In the genomic region with DNA sequence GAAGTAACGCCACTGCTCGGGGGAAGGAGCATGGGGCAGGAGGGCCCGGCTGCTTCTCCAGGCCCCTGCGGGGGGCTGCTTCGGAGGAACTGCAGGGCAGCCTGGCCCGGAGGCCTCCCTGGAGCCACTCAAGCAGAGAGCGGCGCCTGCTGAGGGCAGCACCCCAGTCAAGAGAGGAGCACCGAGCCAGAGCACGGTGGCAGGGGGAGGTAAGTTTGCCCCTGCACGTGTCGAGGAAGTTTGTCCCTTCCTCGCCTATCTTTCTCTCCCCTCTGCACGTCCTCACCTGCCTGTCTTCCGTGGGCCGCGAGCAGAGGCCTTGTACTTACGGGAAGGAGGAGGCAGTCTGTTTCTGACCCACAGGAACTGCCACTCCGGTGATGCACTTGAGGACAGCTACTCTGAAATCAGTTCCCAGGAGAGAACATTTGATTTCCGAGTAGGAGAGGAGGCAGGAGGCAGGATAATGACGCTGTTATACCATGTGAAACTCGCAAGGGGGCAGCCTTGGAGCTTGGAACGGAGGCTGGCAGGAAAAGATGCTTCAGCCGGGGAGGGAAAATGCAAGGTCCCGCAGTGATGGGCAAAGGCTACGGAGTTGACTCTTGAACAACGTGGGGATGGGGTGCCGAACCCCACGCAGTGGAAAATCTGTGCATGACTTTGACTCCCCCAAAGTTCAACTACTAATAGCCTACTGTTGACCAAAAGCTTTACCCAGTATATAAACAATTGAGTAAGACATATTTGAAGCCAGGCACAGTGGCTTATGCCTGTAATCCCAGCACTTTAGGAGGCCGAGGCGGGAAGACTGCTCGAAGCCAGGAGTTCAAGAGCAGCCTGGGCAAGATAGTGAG, we compare ENCODE assay signal across 1 cellular context.
TF ChIP-seq lines count a peak whose summit lies in the region.

No MANE protein-coding gene starts in this region.

TF ChIP-seq in K562, 482 proteins besides CTCF, POLR2A, EP300 and RAD21 (continued from another document):
- TF ChIP-seq, protein P1, sequence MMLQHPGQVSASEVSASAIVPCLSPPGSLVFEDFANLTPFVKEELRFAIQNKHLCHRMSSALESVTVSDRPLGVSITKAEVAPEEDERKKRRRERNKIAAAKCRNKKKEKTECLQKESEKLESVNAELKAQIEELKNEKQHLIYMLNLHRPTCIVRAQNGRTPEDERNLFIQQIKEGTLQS (IDR thresholded peaks at IDR 0.05) = no peak; the same call in 1 of the 2 replicates
- TF ChIP-seq, protein P1 (CRISPR knock-in tag; conservative IDR thresholded peaks at IDR 0.05) = no peak
- TF ChIP-seq CREM (IDR thresholded peaks at IDR 0.05; ENCODE audit: low read depth) (peak; percentile 87), U2AF2 (optimal IDR thresholded peaks at IDR 0.05; ENCODE audit: low read depth, low read length) (no peak), DMBX1 (CRISPR knock-in tag; IDR thresholded peaks at IDR 0.05; ENCODE audit: borderline replicate concordance) (no peak), ELF4 (CRISPR knock-in tag; IDR thresholded peaks at IDR 0.05) (no peak), HDAC1 (IDR thresholded peaks at IDR 0.05) (peak in 1 of 2 experiments; percentile 80; a peak in 2 of 4 replicates), ZNF717 (CRISPR knock-in tag; IDR thresholded peaks at IDR 0.05) (no peak), CC2D1A (IDR thresholded peaks at IDR 0.05) (0 out of 2 replicates have a peak, but pooled peaks have one; percentile 76), ZNF551 (CRISPR knock-in tag; IDR thresholded peaks at IDR 0.05) (no peak), ZBTB8A (IDR thresholded peaks at IDR 0.05; ENCODE audit: partially characterized antibody) (no peak), COPS2 (conservative IDR thresholded peaks at IDR 0.05) (no peak), ZEB2 (IDR thresholded peaks at IDR 0.05) (no peak), NELFE (IDR thresholded peaks at IDR 0.05; ENCODE audit: insufficient read depth, insufficient read length) (no peak), YBX1 (IDR thresholded peaks at IDR 0.05) (no peak), ETV5 (CRISPR knock-in tag; IDR thresholded peaks at IDR 0.05; ENCODE audit: low read depth) (0 out of 2 replicates have a peak, but pooled peaks have one; percentile 29), SRSF3 (IDR thresholded peaks at IDR 0.05; ENCODE audit: insufficient read depth, low read length) (no peak), XRCC5 (IDR thresholded peaks at IDR 0.05; ENCODE audit: low read depth, low read length) (peak; percentile 77; the same call in 1 of the 2 replicates), HNRNPUL1 (IDR thresholded peaks at IDR 0.05; ENCODE audit: low read length) (no peak), CBFB (CRISPR knock-in tag; IDR thresholded peaks at IDR 0.05) (no peak), ESRRA (IDR thresholded peaks at IDR 0.05; ENCODE audit: borderline replicate concordance, low read depth) (no peak), ZNF24 (IDR thresholded peaks at IDR 0.05) (0 out of 2 replicates have a peak, but pooled peaks have one; percentile 10), KLF16 (IDR thresholded peaks at IDR 0.05) (no peak), POLR3G (IDR thresholded peaks at IDR 0.05; ENCODE audit: extremely low read depth, insufficient read length, insufficient replicate concordance) (no peak), RFX7 (CRISPR knock-in tag; IDR thresholded peaks at IDR 0.05) (no peak), NFIC (IDR thresholded peaks at IDR 0.05) (no peak), SETDB1 (IDR thresholded peaks at IDR 0.05; ENCODE audit: low read length) (no peak), ZNF699 (CRISPR knock-in tag; IDR thresholded peaks at IDR 0.05; ENCODE audit: insufficient replicate concordance) (no peak), FOXJ2 (tag; IDR thresholded peaks at IDR 0.05) (no peak), MXI1 (IDR thresholded peaks at IDR 0.05; ENCODE audit: low read depth, low read length) (no peak)
- TF ChIP-seq, protein P2, sequence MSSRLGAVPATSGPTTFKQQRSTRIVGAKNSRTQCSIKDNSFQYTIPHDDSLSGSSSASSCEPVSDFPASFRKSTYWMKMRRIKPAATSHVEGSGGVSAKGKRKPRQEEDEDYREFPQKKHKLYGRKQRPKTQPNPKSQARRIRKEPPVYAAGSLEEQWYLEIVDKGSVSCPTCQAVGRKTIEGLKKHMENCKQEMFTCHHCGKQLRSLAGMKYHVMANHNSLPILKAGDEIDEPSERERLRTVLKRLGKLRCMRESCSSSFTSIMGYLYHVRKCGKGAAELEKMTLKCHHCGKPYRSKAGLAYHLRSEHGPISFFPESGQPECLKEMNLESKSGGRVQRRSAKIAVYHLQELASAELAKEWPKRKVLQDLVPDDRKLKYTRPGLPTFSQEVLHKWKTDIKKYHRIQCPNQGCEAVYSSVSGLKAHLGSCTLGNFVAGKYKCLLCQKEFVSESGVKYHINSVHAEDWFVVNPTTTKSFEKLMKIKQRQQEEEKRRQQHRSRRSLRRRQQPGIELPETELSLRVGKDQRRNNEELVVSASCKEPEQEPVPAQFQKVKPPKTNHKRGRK (tag; IDR thresholded peaks at IDR 0.05) = no peak
- TF ChIP-seq, protein P3, sequence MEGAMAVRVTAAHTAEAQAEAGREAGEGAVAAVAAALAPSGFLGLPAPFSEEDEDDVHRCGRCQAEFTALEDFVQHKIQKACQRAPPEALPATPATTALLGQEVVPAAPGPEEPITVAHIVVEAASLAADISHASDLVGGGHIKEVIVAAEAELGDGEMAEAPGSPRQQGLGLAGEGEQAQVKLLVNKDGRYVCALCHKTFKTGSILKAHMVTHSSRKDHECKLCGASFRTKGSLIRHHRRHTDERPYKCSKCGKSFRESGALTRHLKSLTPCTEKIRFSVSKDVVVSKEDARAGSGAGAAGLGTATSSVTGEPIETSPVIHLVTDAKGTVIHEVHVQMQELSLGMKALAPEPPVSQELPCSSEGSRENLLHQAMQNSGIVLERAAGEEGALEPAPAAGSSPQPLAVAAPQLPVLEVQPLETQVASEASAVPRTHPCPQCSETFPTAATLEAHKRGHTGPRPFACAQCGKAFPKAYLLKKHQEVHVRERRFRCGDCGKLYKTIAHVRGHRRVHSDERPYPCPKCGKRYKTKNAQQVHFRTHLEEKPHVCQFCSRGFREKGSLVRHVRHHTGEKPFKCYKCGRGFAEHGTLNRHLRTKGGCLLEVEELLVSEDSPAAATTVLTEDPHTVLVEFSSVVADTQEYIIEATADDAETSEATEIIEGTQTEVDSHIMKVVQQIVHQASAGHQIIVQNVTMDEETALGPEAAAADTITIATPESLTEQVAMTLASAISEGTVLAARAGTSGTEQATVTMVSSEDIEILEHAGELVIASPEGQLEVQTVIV (CRISPR knock-in tag; IDR thresholded peaks at IDR 0.05; ENCODE audit: borderline replicate concordance) = no peak
- TF ChIP-seq, protein P4, sequence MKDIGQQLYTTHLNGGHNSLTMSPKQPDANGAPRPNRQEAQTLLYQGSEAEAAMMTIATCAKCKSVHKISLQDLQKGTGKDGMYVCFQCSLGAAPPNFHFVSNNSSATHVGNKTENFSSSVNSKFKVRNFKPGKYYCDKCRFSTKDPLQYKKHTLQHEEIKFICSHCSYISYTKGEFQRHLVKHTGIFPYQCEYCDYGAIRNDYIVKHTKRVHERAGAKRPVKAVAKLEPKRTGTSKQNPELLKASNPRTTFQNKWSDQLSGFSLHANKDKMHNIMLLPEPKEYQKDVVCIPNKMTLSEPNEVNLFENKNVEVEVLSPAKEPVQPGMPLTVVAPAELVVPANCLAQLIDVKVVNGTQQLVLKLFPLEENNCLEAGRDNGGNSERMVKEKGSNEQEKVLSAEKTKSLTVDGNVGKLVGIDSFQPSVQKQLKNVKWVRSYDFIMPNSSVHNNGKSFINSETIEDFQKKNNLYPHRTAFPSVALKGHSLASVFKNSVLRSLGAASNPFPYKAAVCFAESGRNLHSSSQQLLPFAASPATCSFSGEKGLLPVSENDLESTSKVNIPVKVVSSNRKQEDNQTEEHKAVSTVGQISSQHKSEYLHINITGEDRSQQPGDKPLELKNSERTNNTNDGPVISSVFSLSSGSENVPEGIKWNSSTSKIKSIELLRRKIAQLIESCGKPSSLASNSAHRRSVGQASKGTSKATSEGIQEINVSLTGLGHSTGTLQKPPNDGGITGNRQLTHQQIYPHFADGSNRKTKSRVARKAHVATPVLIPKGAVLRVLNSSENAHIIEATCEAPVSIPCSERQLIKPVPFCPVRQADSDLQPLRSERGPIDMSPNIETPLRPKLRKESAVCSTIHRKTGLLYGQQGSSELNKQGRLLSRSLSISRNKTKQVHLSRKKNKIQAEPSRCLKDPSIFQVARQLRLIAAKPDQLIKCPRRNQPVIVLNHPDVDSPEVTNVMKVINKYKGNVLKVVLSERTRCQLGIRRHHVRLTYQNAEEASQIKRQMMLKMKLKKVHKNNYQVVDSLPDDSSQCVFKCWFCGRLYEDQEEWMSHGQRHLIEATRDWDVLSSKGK (CRISPR knock-in tag; IDR thresholded peaks at IDR 0.05) = no peak
- TF ChIP-seq, protein P5, sequence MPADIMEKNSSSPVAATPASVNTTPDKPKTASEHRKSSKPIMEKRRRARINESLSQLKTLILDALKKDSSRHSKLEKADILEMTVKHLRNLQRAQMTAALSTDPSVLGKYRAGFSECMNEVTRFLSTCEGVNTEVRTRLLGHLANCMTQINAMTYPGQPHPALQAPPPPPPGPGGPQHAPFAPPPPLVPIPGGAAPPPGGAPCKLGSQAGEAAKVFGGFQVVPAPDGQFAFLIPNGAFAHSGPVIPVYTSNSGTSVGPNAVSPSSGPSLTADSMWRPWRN (IDR thresholded peaks at IDR 0.05; ENCODE audit: low read depth) = no peak
- TF ChIP-seq, protein P6, sequence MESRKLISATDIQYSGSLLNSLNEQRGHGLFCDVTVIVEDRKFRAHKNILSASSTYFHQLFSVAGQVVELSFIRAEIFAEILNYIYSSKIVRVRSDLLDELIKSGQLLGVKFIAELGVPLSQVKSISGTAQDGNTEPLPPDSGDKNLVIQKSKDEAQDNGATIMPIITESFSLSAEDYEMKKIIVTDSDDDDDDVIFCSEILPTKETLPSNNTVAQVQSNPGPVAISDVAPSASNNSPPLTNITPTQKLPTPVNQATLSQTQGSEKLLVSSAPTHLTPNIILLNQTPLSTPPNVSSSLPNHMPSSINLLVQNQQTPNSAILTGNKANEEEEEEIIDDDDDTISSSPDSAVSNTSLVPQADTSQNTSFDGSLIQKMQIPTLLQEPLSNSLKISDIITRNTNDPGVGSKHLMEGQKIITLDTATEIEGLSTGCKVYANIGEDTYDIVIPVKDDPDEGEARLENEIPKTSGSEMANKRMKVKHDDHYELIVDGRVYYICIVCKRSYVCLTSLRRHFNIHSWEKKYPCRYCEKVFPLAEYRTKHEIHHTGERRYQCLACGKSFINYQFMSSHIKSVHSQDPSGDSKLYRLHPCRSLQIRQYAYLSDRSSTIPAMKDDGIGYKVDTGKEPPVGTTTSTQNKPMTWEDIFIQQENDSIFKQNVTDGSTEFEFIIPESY (CRISPR knock-in tag; IDR thresholded peaks at IDR 0.05) = no peak
- TF ChIP-seq, protein P7, sequence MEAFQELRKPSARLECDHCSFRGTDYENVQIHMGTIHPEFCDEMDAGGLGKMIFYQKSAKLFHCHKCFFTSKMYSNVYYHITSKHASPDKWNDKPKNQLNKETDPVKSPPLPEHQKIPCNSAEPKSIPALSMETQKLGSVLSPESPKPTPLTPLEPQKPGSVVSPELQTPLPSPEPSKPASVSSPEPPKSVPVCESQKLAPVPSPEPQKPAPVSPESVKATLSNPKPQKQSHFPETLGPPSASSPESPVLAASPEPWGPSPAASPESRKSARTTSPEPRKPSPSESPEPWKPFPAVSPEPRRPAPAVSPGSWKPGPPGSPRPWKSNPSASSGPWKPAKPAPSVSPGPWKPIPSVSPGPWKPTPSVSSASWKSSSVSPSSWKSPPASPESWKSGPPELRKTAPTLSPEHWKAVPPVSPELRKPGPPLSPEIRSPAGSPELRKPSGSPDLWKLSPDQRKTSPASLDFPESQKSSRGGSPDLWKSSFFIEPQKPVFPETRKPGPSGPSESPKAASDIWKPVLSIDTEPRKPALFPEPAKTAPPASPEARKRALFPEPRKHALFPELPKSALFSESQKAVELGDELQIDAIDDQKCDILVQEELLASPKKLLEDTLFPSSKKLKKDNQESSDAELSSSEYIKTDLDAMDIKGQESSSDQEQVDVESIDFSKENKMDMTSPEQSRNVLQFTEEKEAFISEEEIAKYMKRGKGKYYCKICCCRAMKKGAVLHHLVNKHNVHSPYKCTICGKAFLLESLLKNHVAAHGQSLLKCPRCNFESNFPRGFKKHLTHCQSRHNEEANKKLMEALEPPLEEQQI (IDR thresholded peaks at IDR 0.05) = no peak
- TF ChIP-seq, protein P8, sequence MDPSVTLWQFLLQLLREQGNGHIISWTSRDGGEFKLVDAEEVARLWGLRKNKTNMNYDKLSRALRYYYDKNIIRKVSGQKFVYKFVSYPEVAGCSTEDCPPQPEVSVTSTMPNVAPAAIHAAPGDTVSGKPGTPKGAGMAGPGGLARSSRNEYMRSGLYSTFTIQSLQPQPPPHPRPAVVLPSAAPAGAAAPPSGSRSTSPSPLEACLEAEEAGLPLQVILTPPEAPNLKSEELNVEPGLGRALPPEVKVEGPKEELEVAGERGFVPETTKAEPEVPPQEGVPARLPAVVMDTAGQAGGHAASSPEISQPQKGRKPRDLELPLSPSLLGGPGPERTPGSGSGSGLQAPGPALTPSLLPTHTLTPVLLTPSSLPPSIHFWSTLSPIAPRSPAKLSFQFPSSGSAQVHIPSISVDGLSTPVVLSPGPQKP (CRISPR knock-in tag; IDR thresholded peaks at IDR 0.05) = no peak
TF ChIP-seq in K562: peak in this region for 40.
